ENCODE assay signal across 12 cellular contexts in the genomic region with DNA sequence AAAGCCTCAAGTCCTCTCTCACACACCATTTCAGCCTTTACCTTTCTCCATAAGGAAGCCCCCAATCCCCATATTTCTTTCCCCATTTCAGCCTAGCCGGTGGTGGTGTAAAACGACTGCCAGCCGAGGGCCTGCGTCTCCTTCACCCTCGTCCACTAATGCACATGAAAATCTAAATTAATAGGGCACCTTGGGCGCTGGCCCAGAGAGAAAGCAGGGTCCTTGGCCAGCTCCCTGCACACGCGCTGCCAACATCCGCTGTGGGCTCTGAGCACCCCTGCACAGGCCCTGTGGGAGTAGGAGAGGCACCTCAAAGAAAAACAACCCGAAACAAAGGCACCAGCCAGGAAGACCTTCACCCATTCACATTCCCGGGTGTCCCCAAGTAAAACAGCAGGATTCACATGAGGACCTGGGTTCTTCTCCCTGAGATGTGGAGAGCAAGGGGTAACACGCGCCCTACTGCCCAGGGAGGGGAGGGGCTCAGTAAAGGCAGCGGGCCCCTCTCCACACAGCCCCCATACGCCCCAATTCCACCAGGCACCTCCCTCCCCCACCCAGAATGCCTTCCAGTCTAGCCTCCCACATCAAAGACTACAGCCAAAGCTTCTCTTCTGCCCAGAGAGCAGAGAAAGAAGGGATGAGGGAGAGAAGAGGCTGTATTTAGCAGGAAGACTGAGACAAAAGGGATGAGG.
DNase-seq lines count a peak whose midpoint lies in the region; ATAC-seq and TF ChIP-seq lines count a peak whose summit lies in the region.
"Had no signal": no experiment of that assay in that cellular context is flagged by ENCODE, and none has a peak within 500 bp of the region (broad histone marks: within the 10 kb centered on the region; RNA-seq: fewer than 3 reads in every experiment).

No MANE protein-coding gene starts in this region.

- no peaks in the 10 kb centered on the region for H3K27me3 Mint-ChIP-seq in MCF 10A (ENCODE audit: insufficient read depth, unreplicated experiment)
- H3K27me3 Mint-ChIP-seq in CD4-positive, alpha-beta T cell = no peaks in the 10 kb centered on the region

- CTCF ChIA-PET in MCF 10A (lab: Yijun Ruan, JAX) = interaction anchor here (0.6 to 0.9 kb wide), 2 partner anchors 12 to 412 kb away, joined by 3 to 4 read pairs; no protein-coding TSS in a partner anchor
- CTCF ChIA-PET in CD4-positive, alpha-beta T cell (lab: Charles Lee) = no interaction called here

- H3K79me2 ChIP-seq in Karpas-422 (ENCODE audit: low read length) = peaks cover 99% of the 10 kb centered on the region

- no peak for ATAC-seq in CD4-positive, alpha-beta T cell (ENCODE audit: poor library complexity)
- no peak for ATAC-seq in HG02798 (IDR thresholded peaks at IDR 0.05; ENCODE audit: poor library complexity, unreplicated experiment)

- H3K36me3 Mint-ChIP-seq in MCF 10A (ENCODE audit: insufficient read depth, unreplicated experiment) = no peaks in the 10 kb centered on the region
- H3K36me3 Mint-ChIP-seq in CD4-positive, alpha-beta T cell (ENCODE audit: low read depth) = no peaks in the 10 kb centered on the region

- H3K27me3 ChIP-seq in Karpas-422 (ENCODE audit: low read length) = no peaks in the 10 kb centered on the region
- no peaks in the 10 kb centered on the region for H3K27me3 ChIP-seq in layer of hippocampus (ENCODE audit: control insufficient read depth, insufficient read depth, low read length)
- no peaks in the 10 kb centered on the region for H3K27me3 ChIP-seq in sigmoid colon
- no peaks in the 10 kb centered on the region for H3K27me3 ChIP-seq in CD4-positive, alpha-beta T cell (ENCODE audit: control insufficient read depth, insufficient read depth, low read length)

- no peak overlapping the region for H2AFZ ChIP-seq in Karpas-422 (ENCODE audit: low read length)

- H3K36me3 ChIP-seq in Karpas-422 (ENCODE audit: insufficient read depth, low read length) (no peaks in the 10 kb centered on the region), sigmoid colon (no peaks in the 10 kb centered on the region)

- H3K4me2 ChIP-seq in Karpas-422 (ENCODE audit: low read depth, low read length, poor library complexity, severe bottlenecking) = peak overlapping the region; percentile 71

- H3K4me3 Mint-ChIP-seq in MCF 10A (ENCODE audit: unreplicated experiment) = no peak overlapping the region
- no peak overlapping the region for H3K4me3 Mint-ChIP-seq in CD4-positive, alpha-beta T cell

- H3K9me2 ChIP-seq in Karpas-422 (replicated peaks; ENCODE audit: insufficient read depth, low read length) = no peaks in the 10 kb centered on the region

- no peak for TF ChIP-seq EP300 in sigmoid colon (IDR thresholded peaks at IDR 0.05)

- intact Hi-C loops in MCF 10A (cut with micrococcal nuclease) (no loop called here), sigmoid colon (cut with DNase I) (loop anchor here (5.0 kb wide), 1 partner anchor 38 kb away; no protein-coding TSS in a partner anchor)
- intact Hi-C loops in CD4-positive, alpha-beta T cell (cut with DNase I, micrococcal nuclease) = no loop called here

- no peaks in the 10 kb centered on the region for H3K9me3 ChIP-seq in Karpas-422 (ENCODE audit: low read length)
- H3K9me3 ChIP-seq in sigmoid colon = no peaks in the 10 kb centered on the region
- H3K9me3 ChIP-seq in CD4-positive, alpha-beta T cell (ENCODE audit: control insufficient read depth, low read length) = no peaks in the 10 kb centered on the region

- POLR2A ChIA-PET in MCF 10A (lab: Yijun Ruan, JAX) = no interaction called here
- POLR2A ChIA-PET in CD4-positive, alpha-beta T cell (lab: Charles Lee) = no interaction called here

- no peaks in the 10 kb centered on the region for H3K9me3 Mint-ChIP-seq in MCF 10A (ENCODE audit: unreplicated experiment)
- H3K9me3 Mint-ChIP-seq in CD4-positive, alpha-beta T cell = no peaks in the 10 kb centered on the region

- no peak for DNase-seq in Karpas-422
- DNase-seq in MCF 10A (ENCODE audit: unreplicated experiment) = no peak
- DNase-seq in sigmoid colon = no peak
- DNase-seq in activated CD8-positive, alpha-beta memory T cell treated with anti-CD3 and anti-CD28 coated beads, Interleukin-2, amount 50 U/mL, for 4 hours = no peak
- DNase-seq in CD4-positive, alpha-beta T cell = no peak
- DNase-seq in NCI-H510A treated with DMSO at 0.1 percent for 48 hours (lab: John Stamatoyannopoulos, UW) = no peak
- DNase-seq: activated CD4-positive, CD25-positive, alpha-beta regulatory T cell treated with anti-CD3 and anti-CD28 coated beads, Interleukin-2, amount 50 U/mL, for 72 hours; NCI-H1417 treated with DMSO at 0.1 percent for 48 hours; posterior cingulate gyrus; T-helper 1 cell had no signal

- peaks cover 95% of the 10 kb centered on the region for H3K4me1 ChIP-seq in Karpas-422 (ENCODE audit: low read length)
- H3K4me1 ChIP-seq in sigmoid colon = peaks cover 0 to 76% (median 58%) of the 10 kb centered on the region in 4 donors

- no peak for TF ChIP-seq POLR2A in sigmoid colon (IDR thresholded peaks at IDR 0.05)

- WGBS in sigmoid colon, 2 donors = 84 to 92% methylated on average over 15 of the region's 15 CpGs

- peak overlapping the region; percentile 40; the same call in 1 of the 2 replicates for H3K4me3 ChIP-seq in Karpas-422 (ENCODE audit: low read length)
- H3K4me3 ChIP-seq in sigmoid colon = no peak overlapping the region

- peaks cover 50% of the 10 kb centered on the region for H4K20me1 ChIP-seq in Karpas-422 (ENCODE audit: insufficient read depth, low read depth, low read length)

- H3K9ac ChIP-seq in Karpas-422 (ENCODE audit: low read length) = peak overlapping the region; percentile 61

- no TSS peak for BruUV-seq in MCF 10A (replicated peaks; lab: Mats Ljungman, UMichigan)

- H3K27ac ChIP-seq in Karpas-422 (ENCODE audit: low read length) (peak overlapping the region; percentile 94), layer of hippocampus (ENCODE audit: low read depth, low read length) (peak overlapping the region; percentile 38), sigmoid colon (peak overlapping the region; percentile 65 to 83 (median 78))
- no peak overlapping the region for H3K27ac ChIP-seq in CD4-positive, alpha-beta T cell (ENCODE audit: low read depth, low read length)

- H3K27ac Mint-ChIP-seq in MCF 10A (ENCODE audit: low read depth, unreplicated experiment) = peak overlapping the region; percentile 19
- no peak overlapping the region for H3K27ac Mint-ChIP-seq in CD4-positive, alpha-beta T cell

- peaks cover 24% of the 10 kb centered on the region for H3K4me1 Mint-ChIP-seq in MCF 10A (ENCODE audit: insufficient read depth, unreplicated experiment)
- H3K4me1 Mint-ChIP-seq in CD4-positive, alpha-beta T cell (ENCODE audit: low read depth) = no peaks in the 10 kb centered on the region

- no peak for TF ChIP-seq CTCF in MCF 10A (IDR thresholded peaks at IDR 0.05; ENCODE audit: unreplicated experiment)
- no peak for TF ChIP-seq CTCF in sigmoid colon (IDR thresholded peaks at IDR 0.05)
- TF ChIP-seq CTCF in CD4-positive, alpha-beta T cell (IDR thresholded peaks at IDR 0.05) = no peak
